ENCODE assay signal across 12 cellular contexts in the genomic region with DNA sequence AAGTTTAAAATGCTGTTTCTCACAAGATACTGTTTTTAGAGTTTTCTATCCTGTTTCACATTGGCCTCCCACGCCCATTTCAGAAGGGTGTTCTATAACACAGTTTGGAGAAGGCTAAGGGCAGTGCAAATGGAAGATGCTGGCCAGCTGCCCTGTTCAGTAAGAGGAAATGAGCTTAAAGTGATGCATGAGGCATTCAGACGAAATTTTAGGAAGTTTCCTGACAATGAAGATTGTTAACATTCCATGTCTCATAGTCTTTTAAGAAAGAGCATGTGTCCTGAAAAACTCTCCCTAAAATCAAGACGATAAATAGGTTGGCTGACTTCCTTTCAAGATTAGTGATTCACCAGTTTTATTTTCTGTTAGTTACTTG.
DNase-seq lines count a peak whose midpoint lies in the region; FAIRE-seq and TF ChIP-seq lines count a peak whose summit lies in the region.
"Had no signal": no experiment of that assay in that cellular context is flagged by ENCODE, and none has a peak within 500 bp of the region (broad histone marks: within the 10 kb centered on the region; RNA-seq: fewer than 3 reads in every experiment).

No MANE protein-coding gene starts in this region.

- H3K27me3 Mint-ChIP-seq in chondrocyte (ENCODE audit: low read depth), result no peaks in the 10 kb centered on the region
- H3K27me3 Mint-ChIP-seq: activated CD8-positive, alpha-beta T cell treated with anti-CD3 and anti-CD28 coated beads for 36 hours had no signal

- H3K27ac Mint-ChIP-seq in chondrocyte (ENCODE audit: unreplicated experiment), result peak overlapping the region; percentile 43
- H3K27ac Mint-ChIP-seq: activated CD8-positive, alpha-beta T cell treated with anti-CD3 and anti-CD28 coated beads for 36 hours had no signal

- H3K9me3 ChIP-seq in kidney (ENCODE audit: control insufficient read depth in 1 of 2, low read length in 2 of 2), result no peaks in the 10 kb centered on the region
- H3K9me3 ChIP-seq: Caco-2, transverse colon had no signal

- no peaks in the 10 kb centered on the region for H3K36me3 ChIP-seq in kidney (ENCODE audit: control insufficient read depth in 1 of 2, insufficient read depth in 2 of 2, low read length in 2 of 2)
- H3K36me3 ChIP-seq: transverse colon had no signal

- no peak for TF ChIP-seq CTCF in AG10803 (conservative IDR thresholded peaks at IDR 0.05; ENCODE audit: low read length)
- no peak for TF ChIP-seq CTCF in chondrocyte (IDR thresholded peaks at IDR 0.05)
- no peak for TF ChIP-seq CTCF in kidney (IDR thresholded peaks at IDR 0.05; ENCODE audit: borderline replicate concordance, extremely low read depth, insufficient read depth)

- no peaks in the 10 kb centered on the region for H3K4me1 ChIP-seq in kidney (ENCODE audit: control insufficient read depth in 1 of 2, insufficient read depth in 1 of 2, low read depth in 1 of 2, low read length in 2 of 2)
- H3K4me1 ChIP-seq: Caco-2 had no signal

- H3K4me3 ChIP-seq in AG10803 (ENCODE audit: low read length) (no peak overlapping the region), kidney (ENCODE audit: low read length in 2 of 2) (no peak overlapping the region)
- H3K4me3 ChIP-seq: transverse colon had no signal

- no peak overlapping the region for H3K4me3 Mint-ChIP-seq in chondrocyte (ENCODE audit: unreplicated experiment)
- H3K4me3 Mint-ChIP-seq: activated CD8-positive, alpha-beta T cell treated with anti-CD3 and anti-CD28 coated beads for 36 hours had no signal

- intact Hi-C loops in kidney (cut with DNase I), result no loop called here

- no peak overlapping the region for H3K9ac ChIP-seq in kidney (ENCODE audit: low read length in 2 of 2)

- DNase-seq in AG10803 (ENCODE audit: low read depth) (peak; percentile 88), LHCN-M2 (ENCODE audit: low read depth) (peak; percentile 74), chondrocyte (ENCODE audit: low spot score) (no peak), kidney (no peak), epidermal melanocyte (ENCODE audit: insufficient read length, low spot score) (no peak), NCI-H2107 (lab: John Stamatoyannopoulos, UW) (no peak), NCI-H2029 (lab: John Stamatoyannopoulos, UW) (no peak)
- no peak for DNase-seq in effector CD8-positive, alpha-beta T cell (lab: John Stamatoyannopoulos, UW)
- DNase-seq: Caco-2, NCI-H2081, transverse colon had no signal

- FAIRE-seq in kidney (lab: Jason Lieb, UNC), result peak; percentile 87

- no peaks in the 10 kb centered on the region for H3K9me3 Mint-ChIP-seq in chondrocyte (ENCODE audit: low read depth)
- H3K9me3 Mint-ChIP-seq: activated CD8-positive, alpha-beta T cell treated with anti-CD3 and anti-CD28 coated beads for 36 hours had no signal

- H3K36me3 Mint-ChIP-seq in chondrocyte (ENCODE audit: low read depth), result peaks cover 3% of the 10 kb centered on the region

- peaks cover 13% of the 10 kb centered on the region for H3K4me1 Mint-ChIP-seq in chondrocyte (ENCODE audit: low read depth)

- H3K27ac ChIP-seq in kidney (ENCODE audit: low read depth in 2 of 2, low read length in 2 of 2), result no peak overlapping the region
- H3K27ac ChIP-seq: transverse colon had no signal

Comparison
In these comparisons a context has a peak if more than half of its experiments do, and no peak if none do; other contexts are left out.
1. DNase-seq: peak in AG10803 (single experiment) and LHCN-M2 (single experiment); none in chondrocyte (single experiment), kidney (single experiment), effector CD8-positive, alpha-beta T cell (single experiment), epidermal melanocyte (single experiment), NCI-H2107 (single experiment) and NCI-H2029 (single experiment).